Comparison of ENCODE assay signal across 22 cellular contexts in genomic region chr7:143518521-143518920, GRCh38. TPM values are rescaled to one million over a fixed set of nuclear protein-coding genes. Genes with fewer than 3 reads are reported as not detected.
DNase-seq lines count a peak whose midpoint lies in the region; ATAC-seq lines count a peak whose summit lies in the region.
"Had no signal": no experiment of that assay in that cellular context is flagged by ENCODE, and none has a peak within 500 bp of the region (broad histone marks: within the 10 kb centered on the region; RNA-seq: fewer than 3 reads in every experiment).

No MANE protein-coding gene starts in this region.

- H4K91ac ChIP-seq in trophoblast cell (ENCODE audit: low read depth, low read length) = peak overlapping the region; percentile 10

- no peak overlapping the region for H3K18ac ChIP-seq in trophoblast cell (ENCODE audit: low read length)

- H3K4ac ChIP-seq in trophoblast cell (ENCODE audit: low read depth, low read length) = no peak overlapping the region

- H3K27ac ChIP-seq in cingulate gyrus (ENCODE audit: low read depth, low read length) (peak overlapping the region; percentile 39), trophoblast cell (ENCODE audit: low read depth, low read length) (no peak overlapping the region), caudate nucleus (ENCODE audit: low read depth, low read length) (no peak overlapping the region)

- peaks cover 2 to 6% of the 10 kb centered on the region in 2 experiments for H3K4me1 ChIP-seq in trophoblast cell (ENCODE audit: control insufficient read depth in 1 of 2, insufficient read depth in 2 of 2, low read length in 2 of 2)
- H3K4me1 ChIP-seq: HAP-1 had no signal

- H3K4me3 ChIP-seq in trophoblast cell (ENCODE audit: low read depth, low read length) = no peak overlapping the region
- H3K4me3 ChIP-seq: HAP-1, K562 had no signal

- H4K8ac ChIP-seq in trophoblast cell (ENCODE audit: low read depth, low read length) = no peak overlapping the region

- H3K79me1 ChIP-seq in trophoblast cell (ENCODE audit: low read length) = peaks cover 6% of the 10 kb centered on the region

- peak overlapping the region; percentile 62 for H2BK12ac ChIP-seq in trophoblast cell (ENCODE audit: low read length)

- H3K27ac Mint-ChIP-seq in immature natural killer cell = no peak overlapping the region
- H3K27ac Mint-ChIP-seq: CD14-positive monocyte had no signal

- H2AFZ ChIP-seq in trophoblast cell (ENCODE audit: insufficient read depth, low read length, poor library complexity) = no peak overlapping the region

- H3K23ac ChIP-seq in trophoblast cell (ENCODE audit: low read length) = no peak overlapping the region

- H3K36me3 ChIP-seq in trophoblast cell (ENCODE audit: control insufficient read depth in 1 of 2, insufficient read depth in 2 of 2, low read length in 2 of 2) = no peaks in the 10 kb centered on the region
- H3K36me3 ChIP-seq: HAP-1 had no signal

- no peaks in the 10 kb centered on the region for H3K9me3 ChIP-seq in trophoblast cell (ENCODE audit: insufficient read depth, low read depth, low read length)
- H3K9me3 ChIP-seq: HAP-1 had no signal

- H3K4me2 ChIP-seq in trophoblast cell (ENCODE audit: low read length) = no peak overlapping the region

- DNase-seq in ELF-1 (ENCODE audit: low read depth, low spot score) = peak; percentile 71
- DNase-seq in SW480 (ENCODE audit: low spot score) = peak; percentile 16
- no peak for DNase-seq in trophoblast cell
- no peak for DNase-seq in caudate nucleus (lab: John Stamatoyannopoulos, UW)
- DNase-seq in immature natural killer cell = no peak
- no peak for DNase-seq in NCI-H1930 (lab: John Stamatoyannopoulos, UW)
- DNase-seq: ACHN, AML-193, COR-L47, NCI-H1417 treated with DMSO at 0.1 percent for 48 hours, NCI-H2029, NCI-H2171, NCI-H446, NCI-H69, OCI-M1, RPMI8226, SIG-M5 had no signal

- H3K4me3 Mint-ChIP-seq in immature natural killer cell = no peak overlapping the region
- H3K4me3 Mint-ChIP-seq: CD14-positive monocyte had no signal

- H3K27me3 ChIP-seq in trophoblast cell (ENCODE audit: insufficient read depth, low read length) = no peaks in the 10 kb centered on the region

- H3K9me3 Mint-ChIP-seq in immature natural killer cell = no peaks in the 10 kb centered on the region

- H3K4me1 Mint-ChIP-seq in immature natural killer cell = no peaks in the 10 kb centered on the region
- H3K4me1 Mint-ChIP-seq: CD14-positive monocyte had no signal

- no peaks in the 10 kb centered on the region for H3K36me3 Mint-ChIP-seq in immature natural killer cell

- no CpG with 5 or more reads among the region's 4 CpGs for WGBS in trophoblast cell (ENCODE audit: extremely low coverage, insufficient coverage, insufficient read length)

- no peak overlapping the region for H2AK5ac ChIP-seq in trophoblast cell (ENCODE audit: low read length)

- no peak overlapping the region for H3K9ac ChIP-seq in trophoblast cell (ENCODE audit: low read length)

- peaks cover 0 to 5% (median 4%) of the 10 kb centered on the region in 3 donors for H3K27me3 Mint-ChIP-seq in immature natural killer cell (ENCODE audit: low read depth in 3 of 3)

- peak overlapping the region; percentile 27 for H2BK120ac ChIP-seq in trophoblast cell (ENCODE audit: insufficient read depth, low read length, poor library complexity)

- H4K12ac ChIP-seq in trophoblast cell (ENCODE audit: low read depth, low read length) = no peak overlapping the region

- ATAC-seq in HG03196 (IDR thresholded peaks at IDR 0.05; ENCODE audit: unreplicated experiment) = no peak
- ATAC-seq: K562 had no signal

- H3K79me2 ChIP-seq in trophoblast cell (ENCODE audit: control insufficient read depth, insufficient read depth, low read length, poor library complexity) = no peaks in the 10 kb centered on the region

- no peak overlapping the region for H3K14ac ChIP-seq in trophoblast cell (ENCODE audit: low read length)

- H2BK5ac ChIP-seq in trophoblast cell (ENCODE audit: low read depth, low read length, poor library complexity) = no peak overlapping the region

RNA-seq across cellular contexts. Expression of gene TAS2R41, which starts 40.8 kb away (rescaled TPM):
- not detected in 2 replicates for polyA plus RNA-seq in trophoblast cell (2013)
- polyA plus RNA-seq in immature natural killer cell = not detected
- polyA plus RNA-seq: CD14-positive monocyte, K562 had no signal

RNA-seq across cellular contexts. Expression of gene CTAGE15, which starts 53.1 kb away (rescaled TPM):
- polyA plus RNA-seq in trophoblast cell (2013) = 0.16 and 0.21 TPM in 2 replicates
- not detected for polyA plus RNA-seq in immature natural killer cell
- polyA plus RNA-seq: CD14-positive monocyte had no signal

Comparison
In these comparisons a context has a peak if more than half of its experiments do, and no peak if none do; other contexts are left out.
1. DNase-seq: peak in ELF-1 (single experiment) and SW480 (single experiment); none in trophoblast cell (0 of 2), caudate nucleus (0 of 61), immature natural killer cell (0 of 3) and NCI-H1930 (0 of 2).